ENCODE assay signal across 21 cellular contexts in genomic region chr13:29576581-29576980, GRCh38.
"Had no signal": no experiment of that assay in that cellular context is flagged by ENCODE, and none has a peak within 500 bp of the region (broad histone marks: within the 10 kb centered on the region; RNA-seq: fewer than 3 reads in every experiment).

No MANE protein-coding gene starts in this region.

- ATAC-seq: activated CD4-positive, CD25-positive, alpha-beta regulatory T cell treated with anti-CD3 and anti-CD28 coated beads, Interleukin-2, amount 50 U/mL, for 24 hours; activated CD8-positive, alpha-beta T cell treated with anti-CD3 and anti-CD28 coated beads for 36 hours; activated T-cell treated with anti-CD3 and anti-CD28 coated beads, Interleukin-2, amount 50 U/mL, for 72 hours had no signal

- DNase-seq: activated CD4-positive, alpha-beta T cell treated with anti-CD3 and anti-CD28 coated beads for 4 hours; activated CD8-positive, alpha-beta memory T cell treated with anti-CD3 and anti-CD28 coated beads, Interleukin-2, amount 50 U/mL, for 4 hours; activated CD8-positive, alpha-beta T cell treated with anti-CD3 and anti-CD28 coated beads for 36 hours; activated gamma-delta T cell treated with Interleukin-2 at 50 U/mL for 16 hours; activated naive CD4-positive, alpha-beta T cell treated with anti-CD3 and anti-CD28 coated beads, Interleukin-2, amount 50 U/mL, for 16 hours; activated T-cell treated with anti-CD3 and anti-CD28 coated beads, Interleukin-2, amount 50 U/mL, for 72 hours; aorta; KG1; NCI-H1092 treated with DMSO at 0.1 percent for 48 hours; NCI-H1417 treated with DMSO at 0.1 percent for 48 hours; NCI-H1694; NCI-H2029; NCI-H2107; NCI-H345; NCI-H510A; NCI-H526 treated with DMSO at 0.1 percent for 48 hours; NCI-H82; T-helper 1 cell; WERI-Rb-1 had no signal

- H3K36me3 ChIP-seq: WERI-Rb-1 had no signal

- H3K4me3 ChIP-seq: SK-N-MC had no signal

- H3K27ac ChIP-seq: SK-N-MC, WERI-Rb-1 had no signal
